ENCODE assay signal across 11 cellular contexts in the genomic region with DNA sequence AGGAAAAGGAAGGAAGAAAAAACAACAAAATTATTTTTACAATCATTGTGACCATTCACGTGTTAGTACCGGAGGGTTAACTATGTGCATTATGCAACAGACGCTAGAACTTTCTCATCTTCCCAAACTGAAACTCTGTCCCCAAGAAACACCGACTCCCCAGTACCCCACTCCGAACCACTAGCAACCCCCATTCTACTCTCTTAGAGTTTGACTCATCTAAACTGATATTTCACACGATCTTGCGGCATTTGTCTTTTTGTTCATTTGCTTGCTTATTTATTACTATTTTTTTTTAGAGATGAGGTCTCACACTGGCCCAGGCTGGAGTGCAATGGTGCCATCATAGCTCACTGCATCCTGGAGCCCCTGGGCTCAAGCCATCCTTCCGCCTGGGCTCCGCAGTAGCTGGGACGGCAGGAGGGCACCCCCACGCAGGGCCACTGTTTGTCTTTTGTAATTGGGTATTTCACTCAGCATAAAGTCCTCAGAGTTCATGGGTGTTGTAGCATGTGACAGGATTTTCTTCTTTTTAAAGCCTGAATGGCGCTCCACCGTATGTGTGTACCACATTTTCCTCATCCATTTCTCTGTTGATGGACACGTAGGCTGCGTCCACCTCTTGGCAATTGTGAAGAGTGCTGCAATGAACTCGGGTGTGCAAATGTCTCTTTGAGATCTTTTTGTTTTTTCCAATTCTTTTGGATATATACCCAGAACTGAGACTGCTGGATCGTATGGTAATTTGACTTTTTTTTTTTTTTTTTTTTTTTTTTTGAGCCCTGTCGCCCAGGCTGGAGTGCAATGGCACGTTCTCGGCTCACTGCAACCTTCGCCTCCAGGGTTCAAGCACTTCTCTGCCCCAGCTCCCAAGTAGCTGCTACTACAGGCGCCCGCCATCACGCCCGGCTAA. TPM values are rescaled to one million over a fixed set of nuclear protein-coding genes. Genes with fewer than 3 reads are reported as not detected.
DNase-seq lines count a peak whose midpoint lies in the region; ATAC-seq and TF ChIP-seq lines count a peak whose summit lies in the region.
"Had no signal": no experiment of that assay in that cellular context is flagged by ENCODE, and none has a peak within 500 bp of the region (broad histone marks: within the 10 kb centered on the region; RNA-seq: fewer than 3 reads in every experiment).

No MANE protein-coding gene starts in this region.

- intact Hi-C loops in MCF 10A (cut with micrococcal nuclease) = no loop called here
- intact Hi-C loops in natural killer cell (cut with micrococcal nuclease) = no loop called here

- H3K36me3 Mint-ChIP-seq in MCF 10A (ENCODE audit: insufficient read depth, unreplicated experiment) (peaks cover 5% of the 10 kb centered on the region), natural killer cell (no peaks in the 10 kb centered on the region)

- DNase-seq in MCF 10A (ENCODE audit: unreplicated experiment) = peak; percentile 8
- DNase-seq in natural killer cell = no peak
- no peak for DNase-seq in activated CD4-positive, alpha-beta T cell treated with anti-CD3 and anti-CD28 coated beads for 4 hours
- DNase-seq: effector memory CD4-positive, alpha-beta T cell; NCI-H1092; stimulated activated naive CD4-positive, alpha-beta T cell had no signal

- H3K4me1 Mint-ChIP-seq in MCF 10A (ENCODE audit: insufficient read depth, unreplicated experiment) = peaks cover 6% of the 10 kb centered on the region
- H3K4me1 Mint-ChIP-seq in natural killer cell = peaks cover 13% of the 10 kb centered on the region in 2 donors

- no peaks in the 10 kb centered on the region for H3K9me3 Mint-ChIP-seq in MCF 10A (ENCODE audit: unreplicated experiment)
- H3K9me3 Mint-ChIP-seq in natural killer cell = no peaks in the 10 kb centered on the region

- TF ChIP-seq CTCF in C4-2B (conservative IDR thresholded peaks at IDR 0.05) (no peak), MCF 10A (IDR thresholded peaks at IDR 0.05; ENCODE audit: unreplicated experiment) (no peak), natural killer cell (IDR thresholded peaks at IDR 0.05) (no peak)

- H3K27ac ChIP-seq in C4-2B = peak overlapping the region; percentile 38

- H3K27ac Mint-ChIP-seq in MCF 10A (ENCODE audit: low read depth, unreplicated experiment) = no peak overlapping the region
- no peak overlapping the region for H3K27ac Mint-ChIP-seq in natural killer cell

- peak; percentile 12 for ATAC-seq in HG02885 (IDR thresholded peaks at IDR 0.05; ENCODE audit: poor library complexity, unreplicated experiment)
- peak in 1 of 3 donors; percentile 17 for ATAC-seq in natural killer cell
- no peak for ATAC-seq in GM19452 (IDR thresholded peaks at IDR 0.05; ENCODE audit: unreplicated experiment)
- no peak for ATAC-seq in GM21381 (IDR thresholded peaks at IDR 0.05; ENCODE audit: unreplicated experiment)
- ATAC-seq in esophagus mucosa = no peak

- POLR2A ChIA-PET in MCF 10A (lab: Yijun Ruan, JAX) = interaction anchor here (1.2 kb wide), 1 partner anchor 135 kb away, joined by 4 read pairs; no protein-coding TSS in a partner anchor

- H3K4me3 Mint-ChIP-seq in MCF 10A (ENCODE audit: unreplicated experiment) (peak overlapping the region; percentile 57), natural killer cell (peak overlapping the region; percentile 82)

- BruUV-seq in MCF 10A (replicated peaks; lab: Mats Ljungman, UMichigan) = no TSS peak

- CTCF ChIA-PET in MCF 10A (lab: Yijun Ruan, JAX) = interaction anchor here (0.6 to 0.7 kb wide), 3 partner anchors 205 to 360 kb away, joined by 3 to 5 read pairs (median 3); no protein-coding TSS in a partner anchor

- no peaks in the 10 kb centered on the region for H3K27me3 Mint-ChIP-seq in MCF 10A (ENCODE audit: insufficient read depth, unreplicated experiment)
- peaks cover 65 to 66% of the 10 kb centered on the region in 2 donors for H3K27me3 Mint-ChIP-seq in natural killer cell (ENCODE audit: low read depth in 2 of 2)

RNA-seq across cellular contexts. Expression of gene MNX1, which starts 9.5 kb away (rescaled TPM):
- total RNA-seq in MCF 10A (2022) (0.42 and 0.47 TPM in 2 replicates), natural killer cell (not detected), esophagus mucosa (0.12 TPM)

RNA-seq across cellular contexts. Expression of gene NOM1, which starts 51.5 kb away (rescaled TPM):
- total RNA-seq in MCF 10A (2022) (25.9 and 34.1 TPM in 2 replicates), natural killer cell (10 to 100 TPM; 22.5 to 35.6 (median 34.7) TPM), esophagus mucosa (11.9 TPM)
